1 cellular context compared by ENCODE assay signal in genomic region chr11:38582756-38583155, GRCh38.
TF ChIP-seq lines count a peak whose summit lies in the region.

No MANE protein-coding gene starts in this region.

TF ChIP-seq in GM23338, 12 proteins besides CTCF, POLR2A, EP300 and RAD21 (continued from another document):
- TF ChIP-seq ETS1 (IDR thresholded peaks at IDR 0.05) = no peak
- no peak for TF ChIP-seq CREB1 (CRISPR knock-in tag; IDR thresholded peaks at IDR 0.05; ENCODE audit: low read depth)
- TF ChIP-seq, protein P1, sequence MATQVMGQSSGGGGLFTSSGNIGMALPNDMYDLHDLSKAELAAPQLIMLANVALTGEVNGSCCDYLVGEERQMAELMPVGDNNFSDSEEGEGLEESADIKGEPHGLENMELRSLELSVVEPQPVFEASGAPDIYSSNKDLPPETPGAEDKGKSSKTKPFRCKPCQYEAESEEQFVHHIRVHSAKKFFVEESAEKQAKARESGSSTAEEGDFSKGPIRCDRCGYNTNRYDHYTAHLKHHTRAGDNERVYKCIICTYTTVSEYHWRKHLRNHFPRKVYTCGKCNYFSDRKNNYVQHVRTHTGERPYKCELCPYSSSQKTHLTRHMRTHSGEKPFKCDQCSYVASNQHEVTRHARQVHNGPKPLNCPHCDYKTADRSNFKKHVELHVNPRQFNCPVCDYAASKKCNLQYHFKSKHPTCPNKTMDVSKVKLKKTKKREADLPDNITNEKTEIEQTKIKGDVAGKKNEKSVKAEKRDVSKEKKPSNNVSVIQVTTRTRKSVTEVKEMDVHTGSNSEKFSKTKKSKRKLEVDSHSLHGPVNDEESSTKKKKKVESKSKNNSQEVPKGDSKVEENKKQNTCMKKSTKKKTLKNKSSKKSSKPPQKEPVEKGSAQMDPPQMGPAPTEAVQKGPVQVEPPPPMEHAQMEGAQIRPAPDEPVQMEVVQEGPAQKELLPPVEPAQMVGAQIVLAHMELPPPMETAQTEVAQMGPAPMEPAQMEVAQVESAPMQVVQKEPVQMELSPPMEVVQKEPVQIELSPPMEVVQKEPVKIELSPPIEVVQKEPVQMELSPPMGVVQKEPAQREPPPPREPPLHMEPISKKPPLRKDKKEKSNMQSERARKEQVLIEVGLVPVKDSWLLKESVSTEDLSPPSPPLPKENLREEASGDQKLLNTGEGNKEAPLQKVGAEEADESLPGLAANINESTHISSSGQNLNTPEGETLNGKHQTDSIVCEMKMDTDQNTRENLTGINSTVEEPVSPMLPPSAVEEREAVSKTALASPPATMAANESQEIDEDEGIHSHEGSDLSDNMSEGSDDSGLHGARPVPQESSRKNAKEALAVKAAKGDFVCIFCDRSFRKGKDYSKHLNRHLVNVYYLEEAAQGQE (IDR thresholded peaks at IDR 0.05; ENCODE audit: unreplicated experiment) = no peak
- no peak for TF ChIP-seq ZNF114 (CRISPR knock-in tag; IDR thresholded peaks at IDR 0.05)
- TF ChIP-seq ZNF331 (CRISPR knock-in tag; IDR thresholded peaks at IDR 0.05; ENCODE audit: low read depth) = no peak
- TF ChIP-seq STAT1 (IDR thresholded peaks at IDR 0.05; ENCODE audit: unreplicated experiment) = no peak
- no peak for TF ChIP-seq POLR2AphosphoS5 (IDR thresholded peaks at IDR 0.05; ENCODE audit: low read depth)
- TF ChIP-seq NANOG (IDR thresholded peaks at IDR 0.05; ENCODE audit: borderline replicate concordance) = no peak
